Comparison of ENCODE assay signal across 13 cellular contexts in the genomic region with DNA sequence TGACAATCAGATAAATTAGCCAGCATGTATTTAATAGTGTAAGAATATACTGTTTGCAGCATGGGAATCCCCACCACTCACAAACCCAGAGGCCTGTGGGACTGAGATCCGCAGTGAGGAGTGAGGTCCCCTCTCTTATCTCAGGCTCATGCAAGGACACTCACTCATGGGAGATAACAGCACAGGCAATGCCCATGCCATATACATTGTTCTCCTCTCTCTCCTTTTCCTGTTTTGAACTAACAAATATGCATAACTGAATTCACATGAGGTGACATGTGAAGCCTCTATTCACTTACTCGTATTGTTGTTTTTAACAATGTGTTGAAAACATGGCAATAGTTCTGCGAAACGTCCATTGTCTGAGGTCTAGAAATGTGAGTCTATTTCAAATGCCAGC.
"Had no signal": no experiment of that assay in that cellular context is flagged by ENCODE, and none has a peak within 500 bp of the region (broad histone marks: within the 10 kb centered on the region; RNA-seq: fewer than 3 reads in every experiment).

No MANE protein-coding gene starts in this region.

- H3K27me3 Mint-ChIP-seq: type B pancreatic cell had no signal

- H3K4me3 Mint-ChIP-seq: naive thymus-derived CD8-positive, alpha-beta T cell; type B pancreatic cell had no signal

- H3K9me3 ChIP-seq: heart right ventricle, neutrophil, right atrium auricular region, sigmoid colon, suprapubic skin, thyroid gland had no signal

- H3K27me3 ChIP-seq: heart right ventricle, neutrophil, right atrium auricular region, sigmoid colon, suprapubic skin, thyroid gland had no signal

- ATAC-seq: heart right ventricle; naive thymus-derived CD8-positive, alpha-beta T cell had no signal

- H3K27ac ChIP-seq: heart right ventricle, neutrophil, right atrium auricular region, sigmoid colon, skin epidermis, thyroid gland had no signal

- DNase-seq: heart right ventricle; hypothalamus; kidney glomerular epithelial cell; naive thymus-derived CD8-positive, alpha-beta T cell; sigmoid colon; stimulated activated CD4-positive, alpha-beta T cell treated with anti-CD3 and anti-CD28 coated beads, Interleukin-12 subunit alpha, Interleukin-12 subunit beta, amount 100 ng/mL, for 4 hours; stimulated activated naive CD4-positive, alpha-beta T cell treated with Interleukin-2 at 50 U/mL for 16 hours; thyroid gland had no signal

- H3K4me3 ChIP-seq: heart right ventricle, right atrium auricular region, sigmoid colon, skin epidermis, suprapubic skin, thyroid gland had no signal

- H3K9me3 Mint-ChIP-seq: naive thymus-derived CD8-positive, alpha-beta T cell; type B pancreatic cell had no signal

- H3K4me1 ChIP-seq: right atrium auricular region, sigmoid colon had no signal

- H3K4me1 Mint-ChIP-seq: naive thymus-derived CD8-positive, alpha-beta T cell had no signal

- H3K36me3 ChIP-seq: neutrophil, sigmoid colon had no signal

- H3K36me3 Mint-ChIP-seq: naive thymus-derived CD8-positive, alpha-beta T cell had no signal

- H3K27ac Mint-ChIP-seq: naive thymus-derived CD8-positive, alpha-beta T cell had no signal
